Comparison of ENCODE assay signal across 1 cellular context in the genomic region with DNA sequence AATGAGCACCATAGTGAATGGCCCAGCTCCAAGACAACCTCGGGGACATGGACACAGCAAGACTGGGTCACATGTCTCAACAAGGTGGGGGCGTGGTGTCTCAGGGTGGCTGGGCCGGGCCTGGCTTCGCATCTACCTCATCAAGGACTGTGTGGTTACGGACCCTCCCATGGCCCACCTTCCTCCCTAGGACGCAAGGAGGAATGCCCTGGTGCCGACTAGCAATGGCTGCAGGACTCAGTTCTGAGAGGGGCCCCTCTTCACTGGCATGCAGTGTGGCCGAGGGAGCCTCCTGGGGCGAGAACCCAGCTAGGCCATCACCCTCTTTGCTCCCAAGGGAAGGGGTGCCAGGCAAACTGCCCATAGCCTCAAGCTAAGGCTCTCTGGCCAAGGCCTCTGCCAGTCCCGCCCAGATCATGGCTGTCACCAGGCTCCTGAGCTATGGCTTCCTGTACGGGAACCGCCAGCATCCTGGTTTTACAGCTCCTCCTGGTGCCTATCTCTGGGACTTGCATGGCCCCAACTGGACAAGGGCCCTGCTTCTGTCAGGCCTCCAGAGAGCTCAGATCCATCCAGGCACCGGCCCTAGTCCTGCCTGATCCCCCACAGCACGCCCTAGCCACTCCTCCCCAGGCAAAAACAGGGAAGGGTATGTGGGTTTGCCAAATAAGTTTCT.
TF ChIP-seq lines count a peak whose summit lies in the region.

No MANE protein-coding gene starts in this region.

TF ChIP-seq in HepG2, 621 proteins besides CTCF, POLR2A, EP300 and RAD21 (continued from another document):
- TF ChIP-seq, protein P1, sequence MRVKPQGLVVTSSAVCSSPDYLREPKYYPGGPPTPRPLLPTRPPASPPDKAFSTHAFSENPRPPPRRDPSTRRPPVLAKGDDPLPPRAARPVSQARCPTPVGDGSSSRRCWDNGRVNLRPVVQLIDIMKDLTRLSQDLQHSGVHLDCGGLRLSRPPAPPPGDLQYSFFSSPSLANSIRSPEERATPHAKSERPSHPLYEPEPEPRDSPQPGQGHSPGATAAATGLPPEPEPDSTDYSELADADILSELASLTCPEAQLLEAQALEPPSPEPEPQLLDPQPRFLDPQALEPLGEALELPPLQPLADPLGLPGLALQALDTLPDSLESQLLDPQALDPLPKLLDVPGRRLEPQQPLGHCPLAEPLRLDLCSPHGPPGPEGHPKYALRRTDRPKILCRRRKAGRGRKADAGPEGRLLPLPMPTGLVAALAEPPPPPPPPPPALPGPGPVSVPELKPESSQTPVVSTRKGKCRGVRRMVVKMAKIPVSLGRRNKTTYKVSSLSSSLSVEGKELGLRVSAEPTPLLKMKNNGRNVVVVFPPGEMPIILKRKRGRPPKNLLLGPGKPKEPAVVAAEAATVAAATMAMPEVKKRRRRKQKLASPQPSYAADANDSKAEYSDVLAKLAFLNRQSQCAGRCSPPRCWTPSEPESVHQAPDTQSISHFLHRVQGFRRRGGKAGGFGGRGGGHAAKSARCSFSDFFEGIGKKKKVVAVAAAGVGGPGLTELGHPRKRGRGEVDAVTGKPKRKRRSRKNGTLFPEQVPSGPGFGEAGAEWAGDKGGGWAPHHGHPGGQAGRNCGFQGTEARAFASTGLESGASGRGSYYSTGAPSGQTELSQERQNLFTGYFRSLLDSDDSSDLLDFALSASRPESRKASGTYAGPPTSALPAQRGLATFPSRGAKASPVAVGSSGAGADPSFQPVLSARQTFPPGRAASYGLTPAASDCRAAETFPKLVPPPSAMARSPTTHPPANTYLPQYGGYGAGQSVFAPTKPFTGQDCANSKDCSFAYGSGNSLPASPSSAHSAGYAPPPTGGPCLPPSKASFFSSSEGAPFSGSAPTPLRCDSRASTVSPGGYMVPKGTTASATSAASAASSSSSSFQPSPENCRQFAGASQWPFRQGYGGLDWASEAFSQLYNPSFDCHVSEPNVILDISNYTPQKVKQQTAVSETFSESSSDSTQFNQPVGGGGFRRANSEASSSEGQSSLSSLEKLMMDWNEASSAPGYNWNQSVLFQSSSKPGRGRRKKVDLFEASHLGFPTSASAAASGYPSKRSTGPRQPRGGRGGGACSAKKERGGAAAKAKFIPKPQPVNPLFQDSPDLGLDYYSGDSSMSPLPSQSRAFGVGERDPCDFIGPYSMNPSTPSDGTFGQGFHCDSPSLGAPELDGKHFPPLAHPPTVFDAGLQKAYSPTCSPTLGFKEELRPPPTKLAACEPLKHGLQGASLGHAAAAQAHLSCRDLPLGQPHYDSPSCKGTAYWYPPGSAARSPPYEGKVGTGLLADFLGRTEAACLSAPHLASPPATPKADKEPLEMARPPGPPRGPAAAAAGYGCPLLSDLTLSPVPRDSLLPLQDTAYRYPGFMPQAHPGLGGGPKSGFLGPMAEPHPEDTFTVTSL (CRISPR knock-in tag; IDR thresholded peaks at IDR 0.05; ENCODE audit: borderline replicate concordance) = no peak
- TF ChIP-seq, protein P2, sequence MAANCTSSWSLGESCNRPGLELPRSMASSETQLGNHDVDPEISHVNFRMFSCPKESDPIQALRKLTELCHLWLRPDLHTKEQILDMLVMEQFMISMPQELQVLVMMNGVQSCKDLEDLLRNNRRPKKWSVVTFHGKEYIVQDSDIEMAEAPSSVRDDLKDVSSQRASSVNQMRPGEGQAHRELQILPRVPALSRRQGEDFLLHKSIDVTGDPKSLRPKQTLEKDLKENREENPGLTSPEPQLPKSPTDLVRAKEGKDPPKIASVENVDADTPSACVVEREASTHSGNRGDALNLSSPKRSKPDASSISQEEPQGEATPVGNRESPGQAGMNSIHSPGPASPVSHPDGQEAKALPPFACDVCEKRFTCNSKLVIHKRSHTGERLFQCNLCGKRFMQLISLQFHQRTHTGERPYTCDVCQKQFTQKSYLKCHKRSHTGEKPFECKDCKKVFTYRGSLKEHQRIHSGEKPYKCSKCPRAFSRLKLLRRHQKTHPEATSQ (CRISPR knock-in tag; IDR thresholded peaks at IDR 0.05; ENCODE audit: borderline replicate concordance) = no peak
- TF ChIP-seq ZFYVE20 (CRISPR knock-in tag; IDR thresholded peaks at IDR 0.05; ENCODE audit: borderline replicate concordance, low read depth) = no peak
- TF ChIP-seq SOX13 (IDR thresholded peaks at IDR 0.05) = no peak
- no peak for TF ChIP-seq SOX13 (CRISPR knock-in tag; conservative IDR thresholded peaks at IDR 0.05 in 1 of 2, IDR thresholded peaks at IDR 0.05 in 1 of 2)
- no peak for TF ChIP-seq ZNF350 (CRISPR knock-in tag; IDR thresholded peaks at IDR 0.05; ENCODE audit: borderline replicate concordance, low read depth)
- TF ChIP-seq PCBP1 (IDR thresholded peaks at IDR 0.05; ENCODE audit: borderline replicate concordance, low read depth, low read length) = no peak
- no peak for TF ChIP-seq SP4 (CRISPR knock-in tag; IDR thresholded peaks at IDR 0.05)
- no peak for TF ChIP-seq ZNF678 (CRISPR knock-in tag; IDR thresholded peaks at IDR 0.05)
- TF ChIP-seq, protein P3, sequence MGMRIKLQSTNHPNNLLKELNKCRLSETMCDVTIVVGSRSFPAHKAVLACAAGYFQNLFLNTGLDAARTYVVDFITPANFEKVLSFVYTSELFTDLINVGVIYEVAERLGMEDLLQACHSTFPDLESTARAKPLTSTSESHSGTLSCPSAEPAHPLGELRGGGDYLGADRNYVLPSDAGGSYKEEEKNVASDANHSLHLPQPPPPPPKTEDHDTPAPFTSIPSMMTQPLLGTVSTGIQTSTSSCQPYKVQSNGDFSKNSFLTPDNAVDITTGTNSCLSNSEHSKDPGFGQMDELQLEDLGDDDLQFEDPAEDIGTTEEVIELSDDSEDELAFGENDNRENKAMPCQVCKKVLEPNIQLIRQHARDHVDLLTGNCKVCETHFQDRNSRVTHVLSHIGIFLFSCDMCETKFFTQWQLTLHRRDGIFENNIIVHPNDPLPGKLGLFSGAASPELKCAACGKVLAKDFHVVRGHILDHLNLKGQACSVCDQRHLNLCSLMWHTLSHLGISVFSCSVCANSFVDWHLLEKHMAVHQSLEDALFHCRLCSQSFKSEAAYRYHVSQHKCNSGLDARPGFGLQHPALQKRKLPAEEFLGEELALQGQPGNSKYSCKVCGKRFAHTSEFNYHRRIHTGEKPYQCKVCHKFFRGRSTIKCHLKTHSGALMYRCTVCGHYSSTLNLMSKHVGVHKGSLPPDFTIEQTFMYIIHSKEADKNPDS (CRISPR knock-in tag; IDR thresholded peaks at IDR 0.05) = no peak
- TF ChIP-seq, protein P4, sequence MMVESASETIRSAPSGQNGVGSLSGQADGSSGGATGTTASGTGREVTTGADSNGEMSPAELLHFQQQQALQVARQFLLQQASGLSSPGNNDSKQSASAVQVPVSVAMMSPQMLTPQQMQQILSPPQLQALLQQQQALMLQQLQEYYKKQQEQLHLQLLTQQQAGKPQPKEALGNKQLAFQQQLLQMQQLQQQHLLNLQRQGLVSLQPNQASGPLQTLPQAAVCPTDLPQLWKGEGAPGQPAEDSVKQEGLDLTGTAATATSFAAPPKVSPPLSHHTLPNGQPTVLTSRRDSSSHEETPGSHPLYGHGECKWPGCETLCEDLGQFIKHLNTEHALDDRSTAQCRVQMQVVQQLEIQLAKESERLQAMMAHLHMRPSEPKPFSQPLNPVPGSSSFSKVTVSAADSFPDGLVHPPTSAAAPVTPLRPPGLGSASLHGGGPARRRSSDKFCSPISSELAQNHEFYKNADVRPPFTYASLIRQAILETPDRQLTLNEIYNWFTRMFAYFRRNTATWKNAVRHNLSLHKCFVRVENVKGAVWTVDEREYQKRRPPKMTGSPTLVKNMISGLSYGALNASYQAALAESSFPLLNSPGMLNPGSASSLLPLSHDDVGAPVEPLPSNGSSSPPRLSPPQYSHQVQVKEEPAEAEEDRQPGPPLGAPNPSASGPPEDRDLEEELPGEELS (CRISPR knock-in tag; IDR thresholded peaks at IDR 0.05) = no peak
- TF ChIP-seq THYN1 (CRISPR knock-in tag; IDR thresholded peaks at IDR 0.05; ENCODE audit: borderline replicate concordance, low read depth) = no peak
- TF ChIP-seq ARHGAP35 (CRISPR knock-in tag; IDR thresholded peaks at IDR 0.05; ENCODE audit: borderline replicate concordance) = no peak
- TF ChIP-seq RAD51 (IDR thresholded peaks at IDR 0.05; ENCODE audit: borderline replicate concordance) = no peak
- TF ChIP-seq NR2F6 (IDR thresholded peaks at IDR 0.05) = no peak
- TF ChIP-seq NR2F6 (CRISPR knock-in tag; IDR thresholded peaks at IDR 0.05) = no peak
- no peak for TF ChIP-seq SETDB1 (CRISPR knock-in tag; IDR thresholded peaks at IDR 0.05; ENCODE audit: borderline replicate concordance)
- 0 out of 2 replicates have a peak, but pooled peaks have one; percentile 23 for TF ChIP-seq ELF1 (CRISPR knock-in tag; IDR thresholded peaks at IDR 0.05)
- TF ChIP-seq RARG (CRISPR knock-in tag; IDR thresholded peaks at IDR 0.05; ENCODE audit: low read depth) = no peak
- peak; percentile 31; the same call in 1 of the 2 replicates for TF ChIP-seq SALL1 (CRISPR knock-in tag; IDR thresholded peaks at IDR 0.05)
- TF ChIP-seq, protein P5, sequence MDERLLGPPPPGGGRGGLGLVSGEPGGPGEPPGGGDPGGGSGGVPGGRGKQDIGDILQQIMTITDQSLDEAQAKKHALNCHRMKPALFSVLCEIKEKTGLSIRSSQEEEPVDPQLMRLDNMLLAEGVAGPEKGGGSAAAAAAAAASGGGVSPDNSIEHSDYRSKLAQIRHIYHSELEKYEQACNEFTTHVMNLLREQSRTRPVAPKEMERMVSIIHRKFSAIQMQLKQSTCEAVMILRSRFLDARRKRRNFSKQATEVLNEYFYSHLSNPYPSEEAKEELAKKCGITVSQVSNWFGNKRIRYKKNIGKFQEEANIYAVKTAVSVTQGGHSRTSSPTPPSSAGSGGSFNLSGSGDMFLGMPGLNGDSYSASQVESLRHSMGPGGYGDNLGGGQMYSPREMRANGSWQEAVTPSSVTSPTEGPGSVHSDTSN (CRISPR knock-in tag; IDR thresholded peaks at IDR 0.05) = no peak
- TF ChIP-seq, protein P6, sequence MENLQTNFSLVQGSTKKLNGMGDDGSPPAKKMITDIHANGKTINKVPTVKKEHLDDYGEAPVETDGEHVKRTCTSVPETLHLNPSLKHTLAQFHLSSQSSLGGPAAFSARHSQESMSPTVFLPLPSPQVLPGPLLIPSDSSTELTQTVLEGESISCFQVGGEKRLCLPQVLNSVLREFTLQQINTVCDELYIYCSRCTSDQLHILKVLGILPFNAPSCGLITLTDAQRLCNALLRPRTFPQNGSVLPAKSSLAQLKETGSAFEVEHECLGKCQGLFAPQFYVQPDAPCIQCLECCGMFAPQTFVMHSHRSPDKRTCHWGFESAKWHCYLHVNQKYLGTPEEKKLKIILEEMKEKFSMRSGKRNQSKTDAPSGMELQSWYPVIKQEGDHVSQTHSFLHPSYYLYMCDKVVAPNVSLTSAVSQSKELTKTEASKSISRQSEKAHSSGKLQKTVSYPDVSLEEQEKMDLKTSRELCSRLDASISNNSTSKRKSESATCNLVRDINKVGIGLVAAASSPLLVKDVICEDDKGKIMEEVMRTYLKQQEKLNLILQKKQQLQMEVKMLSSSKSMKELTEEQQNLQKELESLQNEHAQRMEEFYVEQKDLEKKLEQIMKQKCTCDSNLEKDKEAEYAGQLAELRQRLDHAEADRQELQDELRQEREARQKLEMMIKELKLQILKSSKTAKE (CRISPR knock-in tag; IDR thresholded peaks at IDR 0.05; ENCODE audit: borderline replicate concordance) = no peak
- no peak for TF ChIP-seq GPN1 (CRISPR knock-in tag; IDR thresholded peaks at IDR 0.05; ENCODE audit: borderline replicate concordance)
- TF ChIP-seq ZNF644 (CRISPR knock-in tag; IDR thresholded peaks at IDR 0.05; ENCODE audit: low read depth) = 0 out of 2 replicates have a peak, but pooled peaks have one; percentile 24
- TF ChIP-seq, protein P7, sequence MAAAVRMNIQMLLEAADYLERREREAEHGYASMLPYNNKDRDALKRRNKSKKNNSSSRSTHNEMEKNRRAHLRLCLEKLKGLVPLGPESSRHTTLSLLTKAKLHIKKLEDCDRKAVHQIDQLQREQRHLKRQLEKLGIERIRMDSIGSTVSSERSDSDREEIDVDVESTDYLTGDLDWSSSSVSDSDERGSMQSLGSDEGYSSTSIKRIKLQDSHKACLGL (CRISPR knock-in tag; IDR thresholded peaks at IDR 0.05) = no peak
- TF ChIP-seq HOXA5 (CRISPR knock-in tag; IDR thresholded peaks at IDR 0.05) = no peak
- peak; percentile 72 for TF ChIP-seq YY1 (IDR thresholded peaks at IDR 0.05; ENCODE audit: insufficient read depth, insufficient replicate concordance, low read depth, low read length)
- TF ChIP-seq SIX1 (CRISPR knock-in tag; IDR thresholded peaks at IDR 0.05; ENCODE audit: borderline replicate concordance) = no peak
- peak; percentile 41; the same call in 1 of the 2 replicates for TF ChIP-seq POGZ (CRISPR knock-in tag; IDR thresholded peaks at IDR 0.05)
- TF ChIP-seq, protein P8, sequence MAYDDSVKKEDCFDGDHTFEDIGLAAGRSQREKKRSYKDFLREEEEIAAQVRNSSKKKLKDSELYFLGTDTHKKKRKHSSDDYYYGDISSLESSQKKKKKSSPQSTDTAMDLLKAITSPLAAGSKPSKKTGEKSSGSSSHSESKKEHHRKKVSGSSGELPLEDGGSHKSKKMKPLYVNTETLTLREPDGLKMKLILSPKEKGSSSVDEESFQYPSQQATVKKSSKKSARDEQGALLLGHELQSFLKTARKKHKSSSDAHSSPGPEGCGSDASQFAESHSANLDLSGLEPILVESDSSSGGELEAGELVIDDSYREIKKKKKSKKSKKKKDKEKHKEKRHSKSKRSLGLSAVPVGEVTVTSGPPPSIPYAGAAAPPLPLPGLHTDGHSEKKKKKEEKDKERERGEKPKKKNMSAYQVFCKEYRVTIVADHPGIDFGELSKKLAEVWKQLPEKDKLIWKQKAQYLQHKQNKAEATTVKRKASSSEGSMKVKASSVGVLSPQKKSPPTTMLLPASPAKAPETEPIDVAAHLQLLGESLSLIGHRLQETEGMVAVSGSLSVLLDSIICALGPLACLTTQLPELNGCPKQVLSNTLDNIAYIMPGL (CRISPR knock-in tag; IDR thresholded peaks at IDR 0.05; ENCODE audit: borderline replicate concordance in 1 of 2, low read depth in 1 of 2) = no peak
- TF ChIP-seq RCOR2 (CRISPR knock-in tag; IDR thresholded peaks at IDR 0.05) = no peak
- no peak for TF ChIP-seq ZNF615 (CRISPR knock-in tag; IDR thresholded peaks at IDR 0.05; ENCODE audit: borderline replicate concordance)
- no peak for TF ChIP-seq FOXA3 (CRISPR knock-in tag; IDR thresholded peaks at IDR 0.05)
- TF ChIP-seq, protein P9, sequence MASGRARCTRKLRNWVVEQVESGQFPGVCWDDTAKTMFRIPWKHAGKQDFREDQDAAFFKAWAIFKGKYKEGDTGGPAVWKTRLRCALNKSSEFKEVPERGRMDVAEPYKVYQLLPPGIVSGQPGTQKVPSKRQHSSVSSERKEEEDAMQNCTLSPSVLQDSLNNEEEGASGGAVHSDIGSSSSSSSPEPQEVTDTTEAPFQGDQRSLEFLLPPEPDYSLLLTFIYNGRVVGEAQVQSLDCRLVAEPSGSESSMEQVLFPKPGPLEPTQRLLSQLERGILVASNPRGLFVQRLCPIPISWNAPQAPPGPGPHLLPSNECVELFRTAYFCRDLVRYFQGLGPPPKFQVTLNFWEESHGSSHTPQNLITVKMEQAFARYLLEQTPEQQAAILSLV (CRISPR knock-in tag; IDR thresholded peaks at IDR 0.05; ENCODE audit: borderline replicate concordance) = no peak
